Comparison of ENCODE assay signal across 29 cellular contexts in the genomic region with DNA sequence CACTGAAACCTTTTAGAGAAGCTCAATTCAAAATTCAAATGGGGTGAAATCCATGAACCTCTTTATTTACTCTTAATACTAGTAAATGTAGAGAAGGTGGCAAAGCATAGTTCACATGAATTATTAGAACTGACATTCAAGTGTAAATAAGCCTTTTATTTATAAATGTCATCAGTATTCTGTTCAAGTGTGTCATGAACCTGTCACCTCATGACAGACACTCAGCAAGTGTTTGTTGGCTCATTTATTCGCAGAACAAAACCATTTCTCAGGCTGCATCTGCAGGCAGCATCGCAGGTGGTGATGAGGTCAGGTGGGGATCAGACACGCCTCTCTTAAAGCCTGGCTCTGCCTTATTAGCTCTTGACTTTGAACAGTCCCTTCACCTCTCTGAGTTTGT.
A peak's percentile ranks its signal among the peaks of the same experiment; 100 is the strongest.
DNase-seq lines count a peak whose midpoint lies in the region; ATAC-seq and TF ChIP-seq lines count a peak whose summit lies in the region.
"Had no signal": no experiment of that assay in that cellular context is flagged by ENCODE, and none has a peak within 500 bp of the region (broad histone marks: within the 10 kb centered on the region; RNA-seq: fewer than 3 reads in every experiment).

No MANE protein-coding gene starts in this region.

- H2BK5ac ChIP-seq in trophoblast cell (ENCODE audit: low read depth, low read length, poor library complexity), result no peak overlapping the region
- no peak overlapping the region for H2BK5ac ChIP-seq in mesendoderm (ENCODE audit: low read length)

- H3K9me3 ChIP-seq in A673 (ENCODE audit: low read depth, low read length, poor library complexity, severe bottlenecking) (no peaks in the 10 kb centered on the region), trophoblast cell (ENCODE audit: insufficient read depth, low read depth, low read length) (no peaks in the 10 kb centered on the region)
- H3K9me3 ChIP-seq: ovary, SK-N-SH, suprapubic skin had no signal

- H3K79me2 ChIP-seq in trophoblast cell (ENCODE audit: control insufficient read depth, insufficient read depth, low read length, poor library complexity) (no peaks in the 10 kb centered on the region), mesendoderm (ENCODE audit: control insufficient read depth, insufficient read depth, low read length) (no peaks in the 10 kb centered on the region)

- H4K8ac ChIP-seq in trophoblast cell (ENCODE audit: low read depth, low read length) (no peak overlapping the region), mesendoderm (ENCODE audit: low read depth, low read length) (no peak overlapping the region)

- H3K27ac ChIP-seq in A673 (ENCODE audit: low read depth, low read length, poor library complexity, severe bottlenecking) (no peak overlapping the region), trophoblast cell (ENCODE audit: low read depth, low read length) (no peak overlapping the region), mesendoderm (ENCODE audit: low read depth, low read length) (no peak overlapping the region)
- H3K27ac ChIP-seq: coronary artery, epithelial cell of prostate, ovary, suprapubic skin had no signal

- H2BK12ac ChIP-seq in trophoblast cell (ENCODE audit: low read length), result no peak overlapping the region

- no CpG with 5 or more reads among the region's 3 CpGs for WGBS in trophoblast cell (ENCODE audit: extremely low coverage, insufficient coverage, insufficient read length)
- WGBS in mesendoderm (ENCODE audit: extremely low coverage, insufficient coverage, low lambda C conversion rate), result no CpG with 5 or more reads among the region's 3 CpGs

- H4K12ac ChIP-seq in trophoblast cell (ENCODE audit: low read depth, low read length), result no peak overlapping the region

- H2AFZ ChIP-seq in trophoblast cell (ENCODE audit: insufficient read depth, low read length, poor library complexity), result no peak overlapping the region

- no peak overlapping the region for H3K18ac ChIP-seq in trophoblast cell (ENCODE audit: low read length)
- no peak overlapping the region for H3K18ac ChIP-seq in mesendoderm (ENCODE audit: low read length)

- H4K5ac ChIP-seq in mesendoderm (ENCODE audit: low read length), result no peak overlapping the region

- POLR2A ChIA-PET in A673 (lab: Charles Lee; ENCODE audit: low non-redundant PET), result no interaction called here

- no peak overlapping the region for H2BK15ac ChIP-seq in mesendoderm (replicated peaks; ENCODE audit: low read depth)

- H3K23ac ChIP-seq in trophoblast cell (ENCODE audit: low read length) (no peak overlapping the region), mesendoderm (ENCODE audit: low read length) (no peak overlapping the region)

- H3K9ac ChIP-seq in trophoblast cell (ENCODE audit: low read length) (no peak overlapping the region), mesendoderm (ENCODE audit: low read length) (no peak overlapping the region)
- H3K9ac ChIP-seq: SK-N-SH had no signal

- ATAC-seq in GM18502 (IDR thresholded peaks at IDR 0.05; ENCODE audit: poor library complexity, unreplicated experiment), result no peak
- ATAC-seq: left lobe of liver, PC-3, T-helper 17 cell had no signal

- DNase-seq in NCI-H2227 (lab: John Stamatoyannopoulos, UW; ENCODE audit: unreplicated experiment), result peak; percentile 22
- no peak for DNase-seq in NCI-H2227 treated with DMSO at 0.1 percent for 48 hours (lab: John Stamatoyannopoulos, UW)
- DNase-seq in NCI-H2029 (lab: John Stamatoyannopoulos, UW), result peak; percentile 93
- peak; percentile 25 for DNase-seq in NCI-H69 (lab: John Stamatoyannopoulos, UW)
- DNase-seq in A673 (ENCODE audit: low spot score), result no peak
- DNase-seq in trophoblast cell, result no peak
- no peak for DNase-seq in mesendoderm
- DNase-seq: activated CD4-positive, alpha-beta T cell treated with anti-CD3 and anti-CD28 coated beads, Interleukin-2, amount 50 U/mL, for 48 hours; activated CD4-positive, CD25-positive, alpha-beta regulatory T cell; activated CD8-positive, alpha-beta memory T cell treated with anti-CD3 and anti-CD28 coated beads, Interleukin-2, amount 50 U/mL, for 4 hours; activated naive CD4-positive, alpha-beta T cell treated with Interleukin-2 at 50 U/mL for 16 hours; Calu3; caudate nucleus; effector memory CD4-positive, alpha-beta T cell; EL; GOT3; HFFc6; IMR-90; NCI-H446; ovary; PC-3; SK-N-SH; stimulated activated naive CD4-positive, alpha-beta T cell treated with Interleukin-2 at 50 U/mL for 16 hours; T-helper 17 cell had no signal

- H2AK5ac ChIP-seq in trophoblast cell (ENCODE audit: low read length) (no peak overlapping the region), mesendoderm (ENCODE audit: low read length) (no peak overlapping the region)

- H3K27me3 ChIP-seq in A673 (replicated peaks; ENCODE audit: insufficient read depth, low read depth, low read length, poor library complexity) (no peaks in the 10 kb centered on the region), trophoblast cell (ENCODE audit: insufficient read depth, low read length) (no peaks in the 10 kb centered on the region), mesendoderm (ENCODE audit: insufficient read depth, low read length, poor library complexity) (no peaks in the 10 kb centered on the region)
- H3K27me3 ChIP-seq: ovary, suprapubic skin had no signal

- H3K79me1 ChIP-seq in trophoblast cell (ENCODE audit: low read length), result no peaks in the 10 kb centered on the region
- H3K79me1 ChIP-seq in mesendoderm (ENCODE audit: low read length), result no peaks in the 10 kb centered on the region

- TF ChIP-seq CTCF in A673 (conservative IDR thresholded peaks at IDR 0.05; ENCODE audit: low read depth, low read length), result no peak

- no peaks in the 10 kb centered on the region for H3K36me3 ChIP-seq in A673 (ENCODE audit: insufficient read depth, low read length, poor library complexity, severe bottlenecking)
- no peaks in the 10 kb centered on the region for H3K36me3 ChIP-seq in trophoblast cell (ENCODE audit: control insufficient read depth in 1 of 2, insufficient read depth in 2 of 2, low read length in 2 of 2)
- no peaks in the 10 kb centered on the region for H3K36me3 ChIP-seq in mesendoderm (ENCODE audit: control insufficient read depth, insufficient read depth, low read length)
- H3K36me3 ChIP-seq: ovary, suprapubic skin had no signal

- H3K4me3 ChIP-seq in A673 (ENCODE audit: low read depth, low read length, poor library complexity, severe bottlenecking) (no peak overlapping the region), trophoblast cell (ENCODE audit: low read depth, low read length) (no peak overlapping the region), mesendoderm (ENCODE audit: low read length) (no peak overlapping the region)
- H3K4me3 ChIP-seq: coronary artery, ovary, suprapubic skin had no signal

- H4K91ac ChIP-seq in trophoblast cell (ENCODE audit: low read depth, low read length), result no peak overlapping the region

- CTCF ChIA-PET in A673 (lab: Charles Lee), result no interaction called here

- no peak overlapping the region for H3K14ac ChIP-seq in trophoblast cell (ENCODE audit: low read length)

- H3K4ac ChIP-seq in trophoblast cell (ENCODE audit: low read depth, low read length) (no peak overlapping the region), mesendoderm (ENCODE audit: low read depth, low read length) (no peak overlapping the region)

- H3K4me2 ChIP-seq in trophoblast cell (ENCODE audit: low read length), result no peak overlapping the region
- H3K4me2 ChIP-seq in mesendoderm (ENCODE audit: low read length), result no peak overlapping the region
- H3K4me2 ChIP-seq: SK-N-SH had no signal

- no TSS peak for BruUV-seq in A673 (replicated peaks; lab: Mats Ljungman, UMichigan)

- H3K56ac ChIP-seq in mesendoderm (ENCODE audit: low read length), result no peak overlapping the region

- no peak overlapping the region for H2BK120ac ChIP-seq in trophoblast cell (ENCODE audit: insufficient read depth, low read length, poor library complexity)
- no peak overlapping the region for H2BK120ac ChIP-seq in mesendoderm (ENCODE audit: low read depth, low read length)

- no peaks in the 10 kb centered on the region for H3K4me1 ChIP-seq in A673 (ENCODE audit: insufficient read depth, low read length, poor library complexity, severe bottlenecking)
- H3K4me1 ChIP-seq in trophoblast cell (ENCODE audit: control insufficient read depth in 1 of 2, insufficient read depth in 2 of 2, low read length in 2 of 2), result no peaks in the 10 kb centered on the region
- H3K4me1 ChIP-seq in mesendoderm (ENCODE audit: control insufficient read depth, low read depth, low read length), result no peaks in the 10 kb centered on the region

- intact Hi-C loops in A673 (cut with micrococcal nuclease; ENCODE audit: unreplicated experiment), result loop anchor here (5.0 kb wide), 1 partner anchor 84 kb away; no protein-coding TSS in a partner anchor

Comparison
In these comparisons a context has a peak if more than half of its experiments do, and no peak if none do; other contexts are left out.
1. DNase-seq: peak in NCI-H2227 (single experiment), NCI-H2029 (single experiment) and NCI-H69 (single experiment); none in NCI-H2227 treated with DMSO at 0.1 percent for 48 hours (single experiment), A673 (single experiment), trophoblast cell (0 of 2) and mesendoderm (single experiment).